20 cellular contexts compared by ENCODE assay signal in genomic region chr10:132783165-132783736, GRCh38. TPM values are rescaled to one million over a fixed set of nuclear protein-coding genes. Genes with fewer than 3 reads are reported as not detected.
A peak's percentile ranks its signal among the peaks of the same experiment; 100 is the strongest.
DNase-seq lines count a peak whose midpoint lies in the region; ATAC-seq and TF ChIP-seq lines count a peak whose summit lies in the region.
"Had no signal": no experiment of that assay in that cellular context is flagged by ENCODE, and none has a peak within 500 bp of the region (broad histone marks: within the 10 kb centered on the region; RNA-seq: fewer than 3 reads in every experiment).

No MANE protein-coding gene starts in this region.

- ATAC-seq in GM23338 (no peak), naive B cell (ENCODE audit: low read depth in 2 of 2) (no peak), GM19467 (IDR thresholded peaks at IDR 0.05; ENCODE audit: unreplicated experiment) (no peak), GM18873 (IDR thresholded peaks at IDR 0.05; ENCODE audit: low FRiP score, unreplicated experiment) (no peak)
- ATAC-seq: PC-3 had no signal

- H3K4me1 ChIP-seq in GM23338 (ENCODE audit: insufficient read depth), result peaks cover 7% of the 10 kb centered on the region
- H3K4me1 ChIP-seq: BE2C had no signal

- no peaks in the 10 kb centered on the region for H3F3A ChIP-seq in GM23338 (replicated peaks; ENCODE audit: low read depth)

- H3K4me1 Mint-ChIP-seq in GM23338 (peaks cover 14% of the 10 kb centered on the region), naive B cell (peaks cover 0 to 7% (median 0%) of the 10 kb centered on the region in 3 donors)

- H3K27me3 Mint-ChIP-seq in GM23338 (ENCODE audit: insufficient read depth, low read depth, poor library complexity) (peaks cover 61% of the 10 kb centered on the region), naive B cell (peaks cover 0 to 16% (median 12%) of the 10 kb centered on the region in 3 donors)

- DNase-seq in GM23338 (ENCODE audit: low spot score) (no peak), astrocyte of the hippocampus (ENCODE audit: low read depth, low spot score) (peak; percentile 16), naive B cell (no peak), retina (peak; percentile 63), inferior parietal cortex (ENCODE audit: extremely low spot score) (no peak), NCI-H1417 (lab: John Stamatoyannopoulos, UW) (no peak)
- DNase-seq: ACHN; BE2C; CD4-positive, alpha-beta memory T cell; DND-41; GF-D8; GM23248; HFFc6; KBM-7; NCI-H2107; NCI-H345; NCI-H526 treated with DMSO at 0.1 percent for 48 hours; PC-3 had no signal

- no peaks in the 10 kb centered on the region for H3K9me2 ChIP-seq in GM23338 (ENCODE audit: insufficient read depth)

- H3K27me3 ChIP-seq in GM23338 (ENCODE audit: insufficient read depth), result peaks cover 67% of the 10 kb centered on the region

- H4K20me1 ChIP-seq in GM23338 (replicated peaks; ENCODE audit: insufficient read depth), result peaks cover 12% of the 10 kb centered on the region

- no peak for TF ChIP-seq CTCF in GM23338 (conservative IDR thresholded peaks at IDR 0.05; ENCODE audit: low read depth in 2 of 2)

- H3K9me3 Mint-ChIP-seq in GM23338 (no peaks in the 10 kb centered on the region), naive B cell (peaks cover 0 to 3% (median 0%) of the 10 kb centered on the region in 7 donors)

- H3K36me3 Mint-ChIP-seq in GM23338 (ENCODE audit: low read depth) (peaks cover 3% of the 10 kb centered on the region; the same call in 2 of the 3 replicates), naive B cell (peaks cover 22% of the 10 kb centered on the region in 2 donors)

- H3K79me2 ChIP-seq in GM23338 (replicated peaks; ENCODE audit: insufficient read depth), result no peaks in the 10 kb centered on the region

- H3K4me2 ChIP-seq in GM23338, result peak overlapping the region; percentile 72; the same call in 1 of the 2 replicates

- H3K4me3 Mint-ChIP-seq in GM23338, result peak overlapping the region; percentile 62; the same call in 2 of the 3 replicates
- peak overlapping the region in 6 of 8 donors; percentile 19 to 74 (median 59) for H3K4me3 Mint-ChIP-seq in naive B cell
- H3K4me3 Mint-ChIP-seq: HFFc6 had no signal

- H3K27ac Mint-ChIP-seq in GM23338, result no peak overlapping the region
- H3K27ac Mint-ChIP-seq in naive B cell, result peak overlapping the region in 1 of 6 donors; percentile 83
- H3K27ac Mint-ChIP-seq: CD4-positive, alpha-beta memory T cell; HFFc6 had no signal

- H3K4me3 ChIP-seq in GM23338, result no peak overlapping the region
- H3K4me3 ChIP-seq: GM23248 had no signal

- no peaks in the 10 kb centered on the region for H3K36me3 ChIP-seq in GM23338 (ENCODE audit: insufficient read depth)
- H3K36me3 ChIP-seq: BE2C had no signal

- no peak overlapping the region for H3K27ac ChIP-seq in GM23338 (ENCODE audit: low read depth)
- H3K27ac ChIP-seq: GM23248 had no signal

- no peak overlapping the region for H2AFZ ChIP-seq in GM23338
- H2AFZ ChIP-seq: GM23248 had no signal

TF ChIP-seq in GM23338, 12 proteins besides CTCF, POLR2A, EP300 and RAD21:
- TF ChIP-seq ZNF331 (CRISPR knock-in tag; IDR thresholded peaks at IDR 0.05; ENCODE audit: low read depth), result no peak
- peak; percentile 59 for TF ChIP-seq EZH2 (IDR thresholded peaks at IDR 0.05; ENCODE audit: low read depth, unreplicated experiment)
TF ChIP-seq in GM23338: peak in this region for 1.

RNA-seq across cellular contexts. Expression of gene NKX6-2, which starts 2.7 kb away (rescaled TPM):
- 0.24 TPM in 1 of 2 replicates, not detected in the other for total RNA-seq in GM23338 (2014; rRNA removed; shearing (Covaris generic))
- 9.3 and 10.9 TPM in 2 replicates for polyA plus RNA-seq in GM23338 (2016; fragmentation: Nextera tagmentation; extraction: Ambion mirVana)
- polyA plus RNA-seq in naive B cell (ENCODE audit: low read depth in 6 of 6), result 1 to 10 TPM in 2 of 6 donors, not detected in 4; 1.6 TPM
- total RNA-seq: CD4-positive, alpha-beta memory T cell; GM23248; HFFc6; PC-3 had no signal

Comparison
In these comparisons a context has a peak if more than half of its experiments do, and no peak if none do; other contexts are left out.
1. DNase-seq: peak in astrocyte of the hippocampus (single experiment) and retina (single experiment); none in GM23338 (single experiment), naive B cell (single experiment), inferior parietal cortex (single experiment) and NCI-H1417 (0 of 3).